Comparison of ENCODE assay signal across 8 cellular contexts in genomic region chr17:40068584-40068916, GRCh38. TPM values are rescaled to one million over a fixed set of nuclear protein-coding genes. Genes with fewer than 3 reads are reported as not detected.
DNase-seq lines count a peak whose midpoint lies in the region; ATAC-seq and TF ChIP-seq lines count a peak whose summit lies in the region.

No MANE protein-coding gene starts in this region.

- H3K9me3 ChIP-seq in right atrium auricular region: no peaks in the 10 kb centered on the region
- H3K9me3 ChIP-seq in mucosa of stomach (ENCODE audit: control insufficient read depth, low read length): no peaks in the 10 kb centered on the region
- no peaks in the 10 kb centered on the region for H3K9me3 ChIP-seq in vagina

- peak in 1 of 2 donors; percentile 14 for TF ChIP-seq POLR2A in vagina (IDR thresholded peaks at IDR 0.05)

- no peak for DNase-seq in right atrium auricular region (ENCODE audit: low spot score)
- no peak for DNase-seq in Right ventricle myocardium superior
- no peak for DNase-seq in brain microvascular endothelial cell
- no peak for DNase-seq in vagina (ENCODE audit: extremely low spot score in 2 of 2)
- no peak for DNase-seq in LoVo (ENCODE audit: low spot score)
- DNase-seq in GM20000 (ENCODE audit: low spot score): no peak
- no peak for DNase-seq in effector CD4-positive, alpha-beta T cell

- peak overlapping the region; percentile 77 for H3K9ac ChIP-seq in mucosa of stomach (ENCODE audit: low read length)

- H3K27ac ChIP-seq in right atrium auricular region (peak overlapping the region; percentile 95 to 98), brain microvascular endothelial cell (no peak overlapping the region), vagina (peak overlapping the region; percentile 99)

- H3K36me3 ChIP-seq in right atrium auricular region (no peaks in the 10 kb centered on the region), brain microvascular endothelial cell (replicated peaks) (no peaks in the 10 kb centered on the region), mucosa of stomach (ENCODE audit: control insufficient read depth, insufficient read depth, low read length) (no peaks in the 10 kb centered on the region), vagina (no peaks in the 10 kb centered on the region)

- intact Hi-C loops in Right ventricle myocardium superior (cut with DNase I) (loop anchor here (5.0 kb wide), 1 partner anchor 34 kb away; the partner anchor contains the start of gene NR1D1), vagina (cut with DNase I) (loop anchor here (10.0 kb wide), 1 partner anchor 106 kb away; the partner anchor contains the start of gene RAPGEFL1)

- H3K4me1 ChIP-seq in right atrium auricular region (peaks cover 0 to 96% of the 10 kb centered on the region in 2 donors), mucosa of stomach (ENCODE audit: control insufficient read depth, insufficient read depth, low read length) (peaks cover 91% of the 10 kb centered on the region), vagina (peaks cover 93% of the 10 kb centered on the region)

- H3K4me3 ChIP-seq in right atrium auricular region (peak overlapping the region in 1 of 2 donors; percentile 36), brain microvascular endothelial cell (ENCODE audit: low read depth, low read length) (peak overlapping the region; percentile 48), mucosa of stomach (ENCODE audit: low read length) (peak overlapping the region; percentile 38), vagina (peak overlapping the region; percentile 39 to 51)

- H3K27me3 ChIP-seq in right atrium auricular region: no peaks in the 10 kb centered on the region
- no peaks in the 10 kb centered on the region for H3K27me3 ChIP-seq in brain microvascular endothelial cell (replicated peaks)
- no peaks in the 10 kb centered on the region for H3K27me3 ChIP-seq in mucosa of stomach (ENCODE audit: control insufficient read depth, insufficient read depth, low read length)
- no peaks in the 10 kb centered on the region for H3K27me3 ChIP-seq in vagina

- in situ Hi-C loops in brain microvascular endothelial cell (cut with HindIII; ENCODE audit: low pct_ligation_motif_present, low sequenced_read_pairs): no loop called here

- no peak for ATAC-seq in Right ventricle myocardium superior (ENCODE audit: poor library complexity)

- TF ChIP-seq CTCF in right atrium auricular region (IDR thresholded peaks at IDR 0.05) (no peak), brain microvascular endothelial cell (IDR thresholded peaks at IDR 0.05; ENCODE audit: low read depth, low read length, missing control alignments) (no peak), vagina (IDR thresholded peaks at IDR 0.05) (no peak), GM20000 (IDR thresholded peaks at IDR 0.05; ENCODE audit: extremely low read depth, missing control alignments) (no peak)

RNA-seq across cellular contexts. Expression of gene THRA, which starts 5.8 kb away (rescaled TPM):
- total RNA-seq in right atrium auricular region (10 to 100 TPM; 60.3 to 69.0 TPM), Right ventricle myocardium superior (80.0 TPM), vagina (40.3 TPM)

RNA-seq across cellular contexts. Expression of gene MED24, which starts 14.3 kb away (rescaled TPM):
- total RNA-seq in right atrium auricular region: 10 to 100 TPM; 44.2 to 44.7 TPM
- 54.0 TPM for total RNA-seq in Right ventricle myocardium superior
- total RNA-seq in vagina: 106 TPM

RNA-seq across cellular contexts. Expression of gene NR1D1, which starts 31.8 kb away (rescaled TPM):
- 1 to 10 TPM; 8.3 to 9.9 TPM for total RNA-seq in right atrium auricular region
- total RNA-seq in Right ventricle myocardium superior: 21.1 TPM
- 15.0 TPM for total RNA-seq in vagina

RNA-seq across cellular contexts. Expression of gene MSL1, which starts 53.2 kb away (rescaled TPM):
- total RNA-seq in right atrium auricular region (10 to 100 TPM; 42.2 to 52.5 TPM), Right ventricle myocardium superior (46.8 TPM), vagina (62.4 TPM)

RNA-seq across cellular contexts. Expression of gene CSF3, which starts 53.3 kb away (rescaled TPM):
- total RNA-seq in right atrium auricular region (1 to 10 TPM in 1 of 2 donors, not detected in 1; 1.3 TPM), Right ventricle myocardium superior (not detected), vagina (25.3 TPM)
